ENCODE assay signal across 8 cellular contexts in the genomic region with DNA sequence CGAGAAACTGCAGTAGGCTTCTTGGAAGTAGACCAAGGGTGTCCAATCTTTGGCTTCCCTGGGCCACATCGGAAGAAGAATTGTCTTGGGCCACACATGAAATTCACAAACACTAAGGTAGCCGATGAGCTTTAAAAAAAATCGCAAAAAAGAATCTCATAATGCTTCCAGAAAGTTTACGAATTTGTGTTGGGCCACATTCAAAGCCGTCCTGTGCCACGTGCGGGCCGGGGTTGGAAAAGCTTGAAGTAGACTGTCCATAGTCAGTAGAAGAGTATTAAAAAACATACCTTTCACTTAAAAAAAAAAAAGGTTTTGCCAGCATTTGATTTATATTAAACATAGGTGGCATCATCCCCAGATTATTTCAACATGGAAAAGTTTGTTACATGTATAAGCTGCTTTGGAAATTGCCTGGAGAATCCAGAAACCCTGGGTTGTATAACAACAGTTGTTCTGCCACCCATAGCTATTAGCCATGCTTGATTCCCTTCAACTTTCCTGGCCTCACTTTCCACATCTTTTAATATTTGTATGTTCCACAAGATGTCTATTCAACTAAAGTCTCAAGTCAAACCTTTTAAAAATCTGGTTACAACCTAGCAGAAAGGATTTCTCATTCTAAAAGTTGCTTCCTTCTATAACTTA. TPM values are rescaled to one million over a fixed set of nuclear protein-coding genes. Genes with fewer than 3 reads are reported as not detected.
DNase-seq lines count a peak whose midpoint lies in the region; ATAC-seq and TF ChIP-seq lines count a peak whose summit lies in the region.

No MANE protein-coding gene starts in this region.

- ATAC-seq in GM21786 (IDR thresholded peaks at IDR 0.05; ENCODE audit: unreplicated experiment) = no peak

- peaks cover 0 to 5% (median 0%) of the 10 kb centered on the region in 4 donors for H3K9me3 ChIP-seq in esophagus muscularis mucosa

- H3K27ac Mint-ChIP-seq in progenitor cell of endocrine pancreas = peak overlapping the region; percentile 99

- TF ChIP-seq POLR2A in esophagus muscularis mucosa (IDR thresholded peaks at IDR 0.05; ENCODE audit: low read depth) = no peak

- intact Hi-C loops in esophagus muscularis mucosa (cut with DNase I) = loop anchor here (5.0 kb wide), 1 partner anchor 41 kb away; a partner anchor contains a TSS

- TF ChIP-seq EP300 in esophagus muscularis mucosa (IDR thresholded peaks at IDR 0.05) = no peak

- peaks cover 21% of the 10 kb centered on the region for H3K36me3 Mint-ChIP-seq in progenitor cell of endocrine pancreas (ENCODE audit: insufficient read depth)

- H3K27ac ChIP-seq in esophagus muscularis mucosa (replicated peaks in 1 of 4) = peak overlapping the region; percentile 90 to 96 (median 94)

- H3K4me1 ChIP-seq in esophagus muscularis mucosa = peaks cover 10 to 18% (median 14%) of the 10 kb centered on the region in 4 donors

- no peaks in the 10 kb centered on the region for H3K27me3 ChIP-seq in esophagus muscularis mucosa

- WGBS in esophagus muscularis mucosa = 12% methylated on average over 9 of the region's 9 CpGs

- H3K9me3 Mint-ChIP-seq in progenitor cell of endocrine pancreas (ENCODE audit: low read depth) = peaks cover 9% of the 10 kb centered on the region

- peak overlapping the region; percentile 95 for H3K4me3 Mint-ChIP-seq in progenitor cell of endocrine pancreas (ENCODE audit: low read depth)

- no peaks in the 10 kb centered on the region for H3K36me3 ChIP-seq in esophagus muscularis mucosa

- peaks cover 7% of the 10 kb centered on the region for H3K4me1 Mint-ChIP-seq in progenitor cell of endocrine pancreas (ENCODE audit: low read depth)

- no peak for TF ChIP-seq CTCF in esophagus muscularis mucosa (IDR thresholded peaks at IDR 0.05)
- no peak for TF ChIP-seq CTCF in progenitor cell of endocrine pancreas (IDR thresholded peaks at IDR 0.05; ENCODE audit: unreplicated experiment)

- peak overlapping the region; percentile 69 to 93 (median 83) for H3K4me3 ChIP-seq in esophagus muscularis mucosa

- DNase-seq in ELR (ENCODE audit: low read depth) (peak; percentile 17), RKO (ENCODE audit: low spot score) (peak; percentile 7), esophagus muscularis mucosa (ENCODE audit: extremely low spot score) (no peak), progenitor cell of endocrine pancreas (ENCODE audit: low spot score, unreplicated experiment) (no peak), NCI-H1694 (lab: John Stamatoyannopoulos, UW) (no peak), middle frontal gyrus (ENCODE audit: extremely low spot score, low spot score) (no peak), NCI-H146 (lab: John Stamatoyannopoulos, UW) (no peak)

- no peaks in the 10 kb centered on the region for H3K27me3 Mint-ChIP-seq in progenitor cell of endocrine pancreas

RNA-seq across cellular contexts. Expression of a gene that starts 1.0 kb away (rescaled TPM):
- total RNA-seq in esophagus muscularis mucosa (10 to 100 TPM; 10.4 to 13.7 (median 11.5) TPM), progenitor cell of endocrine pancreas (29.4 and 30.2 TPM in 2 replicates)

RNA-seq across cellular contexts. Expression of a gene that starts 42.3 kb away (rescaled TPM):
- total RNA-seq in esophagus muscularis mucosa (10 to 100 TPM; 42.3 to 59.3 (median 45.4) TPM), progenitor cell of endocrine pancreas (10.9 and 11.7 TPM in 2 replicates)

Comparison
In these comparisons a context has a peak if more than half of its experiments do, and no peak if none do; other contexts are left out.
1. DNase-seq: peak in ELR (single experiment) and RKO (single experiment); none in esophagus muscularis mucosa (single experiment), progenitor cell of endocrine pancreas (single experiment), NCI-H1694 (single experiment), middle frontal gyrus (single experiment) and NCI-H146 (single experiment).